Comparison of ENCODE assay signal across 14 cellular contexts in genomic region chr5:126846756-126847155, GRCh38.
DNase-seq lines count a peak whose midpoint lies in the region; ATAC-seq and TF ChIP-seq lines count a peak whose summit lies in the region.
"Had no signal": no experiment of that assay in that cellular context is flagged by ENCODE, and none has a peak within 500 bp of the region (broad histone marks: within the 10 kb centered on the region; RNA-seq: fewer than 3 reads in every experiment).

No MANE protein-coding gene starts in this region.

- H3K4me1 ChIP-seq in heart left ventricle (peaks cover 0 to 53% (median 34%) of the 10 kb centered on the region in 12 donors), adipocyte (ENCODE audit: control insufficient read depth, insufficient read depth, low read length) (peaks cover 44% of the 10 kb centered on the region), mucosa of descending colon (ENCODE audit: low read depth) (peaks cover 21% of the 10 kb centered on the region), tibial artery (peaks cover 0 to 29% (median 1%) of the 10 kb centered on the region in 4 donors), gastrocnemius medialis (peaks cover 1 to 15% of the 10 kb centered on the region in 2 donors)
- H3K4me1 ChIP-seq: SJSA1 had no signal

- H3K9ac ChIP-seq in adipocyte (ENCODE audit: low read length), result no peak overlapping the region

- no peaks in the 10 kb centered on the region for H3K9me3 ChIP-seq in heart left ventricle
- no peaks in the 10 kb centered on the region for H3K9me3 ChIP-seq in adipocyte (ENCODE audit: control insufficient read depth, low read length)
- no peaks in the 10 kb centered on the region for H3K9me3 ChIP-seq in mucosa of descending colon
- no peaks in the 10 kb centered on the region for H3K9me3 ChIP-seq in tibial artery
- H3K9me3 ChIP-seq in gastrocnemius medialis, result no peaks in the 10 kb centered on the region
- H3K9me3 ChIP-seq: SJSA1 had no signal

- no peak for DNase-seq in heart left ventricle
- DNase-seq in left cardiac atrium, result no peak
- DNase-seq in adipocyte (ENCODE audit: low read depth), result no peak
- DNase-seq in mucosa of descending colon, result no peak
- no peak for DNase-seq in tibial artery
- no peak for DNase-seq in gastrocnemius medialis
- DNase-seq: activated CD4-positive, alpha-beta T cell treated with anti-CD3 and anti-CD28 coated beads for 1 hour; activated effector memory CD4-positive, alpha-beta T cell treated with anti-CD3 and anti-CD28 coated beads, Interleukin-2, amount 50 U/mL, for 16 hours; central memory CD4-positive, alpha-beta T cell; NCI-H526 treated with DMSO at 0.1 percent for 48 hours; occipital lobe had no signal

- no peaks in the 10 kb centered on the region for H3K27me3 ChIP-seq in heart left ventricle
- peaks cover 5% of the 10 kb centered on the region for H3K27me3 ChIP-seq in adipocyte (replicated peaks; ENCODE audit: control insufficient read depth, insufficient read depth, low read length)
- no peaks in the 10 kb centered on the region for H3K27me3 ChIP-seq in tibial artery
- H3K27me3 ChIP-seq in gastrocnemius medialis, result peaks cover 0 to 3% (median 0%) of the 10 kb centered on the region in 3 donors
- H3K27me3 ChIP-seq: SJSA1 had no signal

- H3K4me3 ChIP-seq in heart left ventricle (no peak overlapping the region), adipocyte (ENCODE audit: low read length) (peak overlapping the region; percentile 24), mucosa of descending colon (no peak overlapping the region), tibial artery (peak overlapping the region in 1 of 2 donors; percentile 11), gastrocnemius medialis (no peak overlapping the region)
- H3K4me3 ChIP-seq: SJSA1 had no signal

- no peaks in the 10 kb centered on the region for H3K36me3 ChIP-seq in heart left ventricle
- H3K36me3 ChIP-seq in adipocyte (ENCODE audit: control insufficient read depth, insufficient read depth, low read length, severe bottlenecking), result no peaks in the 10 kb centered on the region
- no peaks in the 10 kb centered on the region for H3K36me3 ChIP-seq in mucosa of descending colon (ENCODE audit: low read depth)
- no peaks in the 10 kb centered on the region for H3K36me3 ChIP-seq in tibial artery
- no peaks in the 10 kb centered on the region for H3K36me3 ChIP-seq in gastrocnemius medialis
- H3K36me3 ChIP-seq: SJSA1 had no signal

- ATAC-seq in heart left ventricle (no peak), left cardiac atrium (no peak), mucosa of descending colon (peak; percentile 28), gastrocnemius medialis (no peak), GM21447 (IDR thresholded peaks at IDR 0.05; ENCODE audit: unreplicated experiment) (no peak), GM21528 (IDR thresholded peaks at IDR 0.05; ENCODE audit: low FRiP score, unreplicated experiment) (no peak)

- TF ChIP-seq POLR2A in heart left ventricle (IDR thresholded peaks at IDR 0.05), result no peak
- TF ChIP-seq POLR2A in gastrocnemius medialis (IDR thresholded peaks at IDR 0.05), result no peak

- TF ChIP-seq CTCF in heart left ventricle (IDR thresholded peaks at IDR 0.05), result no peak
- TF ChIP-seq CTCF in mucosa of descending colon (IDR thresholded peaks at IDR 0.05), result no peak
- no peak for TF ChIP-seq CTCF in tibial artery (IDR thresholded peaks at IDR 0.05)
- no peak for TF ChIP-seq CTCF in gastrocnemius medialis (IDR thresholded peaks at IDR 0.05 in 4 of 5, conservative IDR thresholded peaks at IDR 0.05 in 1 of 5)

- 74 to 87% (median 82%) methylated on average over 3 of the region's 3 CpGs for WGBS in heart left ventricle, 4 donors

- in situ Hi-C loops in gastrocnemius medialis (cut with MboI; ENCODE audit: low sequenced_read_pairs in 4 of 4), result loop anchor here in 1 of 4 donors (25.0 kb wide), 1 partner anchor 466 kb away; no protein-coding TSS in a partner anchor

- intact Hi-C loops in heart left ventricle (cut with DNase I), result loop anchor here in 6 of 10 donors (5.0 kb wide), 2 partner anchors 186 to 196 kb away; partner anchors contain the start of gene MARCHF3 (in 4 of the 6)
- intact Hi-C loops in left cardiac atrium (cut with DNase I), result loop anchor here in 1 of 2 donors (5.0 kb wide), 1 partner anchor 196 kb away; no protein-coding TSS in a partner anchor
- intact Hi-C loops in mucosa of descending colon (cut with DNase I, micrococcal nuclease), result no loop called here
- intact Hi-C loops in tibial artery (cut with DNase I; ENCODE audit: low total_unique reads), result no loop called here
- intact Hi-C loops in gastrocnemius medialis (cut with DNase I; ENCODE audit: low total_unique reads), result no loop called here

- H3K27ac ChIP-seq in heart left ventricle (peak overlapping the region in 7 of 12 donors; percentile 13 to 71 (median 52)), tibial artery (peak overlapping the region; percentile 34 to 38), gastrocnemius medialis (no peak overlapping the region)
- H3K27ac ChIP-seq: SJSA1 had no signal

Comparison
In these comparisons a context has a peak if more than half of its experiments do, and no peak if none do; other contexts are left out.
1. H3K27ac ChIP-seq: peak in heart left ventricle (7 of 12) and tibial artery (2 of 2); none in gastrocnemius medialis (0 of 4).
2. intact Hi-C loops: an anchor here in heart left ventricle (5.0 kb wide); none called in mucosa of descending colon, tibial artery and gastrocnemius medialis.